In the genomic region with DNA sequence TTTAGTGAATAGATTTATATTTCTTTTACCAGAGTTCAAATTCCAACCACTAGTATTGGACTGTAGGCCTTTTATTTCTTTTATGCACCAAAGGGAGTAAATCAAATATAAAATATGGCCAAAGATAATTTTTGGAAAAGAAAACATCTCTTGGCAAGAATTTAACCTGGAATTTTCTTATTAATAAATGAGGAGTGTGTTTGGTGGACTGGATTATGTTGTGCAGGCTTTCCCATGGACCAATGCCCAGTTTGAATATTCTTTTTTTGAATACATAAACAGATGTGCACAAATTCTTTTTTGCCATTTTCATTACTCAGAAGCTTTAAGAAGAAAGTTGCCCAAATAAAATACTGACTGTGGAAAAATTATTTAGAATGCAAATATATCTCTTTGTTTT, we compare ENCODE assay signal across 24 cellular contexts. TPM values are rescaled to one million over a fixed set of nuclear protein-coding genes. Genes with fewer than 3 reads are reported as not detected.
"Had no signal": no experiment of that assay in that cellular context is flagged by ENCODE, and none has a peak within 500 bp of the region (broad histone marks: within the 10 kb centered on the region; RNA-seq: fewer than 3 reads in every experiment).

No MANE protein-coding gene starts in this region.

- H3K9me3 ChIP-seq: MG63, Peyer's patch had no signal

- H3K4me1 ChIP-seq: Peyer's patch had no signal

- H3K27ac ChIP-seq: cardiac muscle cell, Peyer's patch, RWPE1 had no signal

- DNase-seq: activated B cell treated with CpG ODN at 0.5 μM for 24 hours; activated CD4-positive, alpha-beta T cell treated with anti-CD3 and anti-CD28 coated beads for 1 hour; activated CD4-positive, alpha-beta T cell treated with anti-CD3 and anti-CD28 coated beads, Interleukin-2, amount 10 ng/mL, durations not matched to agents 24 days and 14 days; activated CD4-positive, alpha-beta T cell treated with anti-CD3 and anti-CD28 coated beads, Interleukin-2, amount 50 U/mL, for 48 hours; activated CD8-positive, alpha-beta memory T cell treated with anti-CD3 and anti-CD28 coated beads, Interleukin-2, amount 10 ng/mL, durations not matched to agents 7 days and 5 days; activated effector memory CD4-positive, alpha-beta T cell treated with Interleukin-2 at 50 U/mL for 16 hours; activated naive CD4-positive, alpha-beta T cell; activated T-cell treated with anti-CD3 and anti-CD28 coated beads, Interleukin-2, amount 50 U/mL, for 24 hours; amniotic stem cell; MG63; MV-4-11; NCI-H1105; NCI-H1436; NCI-H1694 treated with DMSO at 0.1 percent for 48 hours; NCI-H2029 treated with DMSO at 0.1 percent for 48 hours; NCI-H524; Peyer's patch; SHP77 treated with DMSO at 0.1 percent for 48 hours; T-cell; T-helper 2 cell; T1000 had no signal

- H3K4me3 ChIP-seq: cardiac muscle cell, MG63, Peyer's patch had no signal

- H3K27me3 ChIP-seq: cardiac muscle cell, MG63, Peyer's patch had no signal

- H3K36me3 ChIP-seq: cardiac muscle cell, MG63, Peyer's patch had no signal

- ATAC-seq: activated CD8-positive, alpha-beta memory T cell treated with anti-CD3 and anti-CD28 coated beads, Interleukin-2, amount 10 ng/mL, durations not matched to agents 7 days and 5 days; T-cell had no signal

RNA-seq across cellular contexts. Expression of a gene that starts 22.1 kb away (rescaled TPM):
- total RNA-seq: activated B cell treated with CpG ODN at 0.5 μM for 24 hours; activated CD4-positive, alpha-beta T cell treated with anti-CD3 and anti-CD28 coated beads, Interleukin-2, amount 10 ng/mL, durations not matched to agents 24 days and 14 days; activated CD8-positive, alpha-beta memory T cell treated with anti-CD3 and anti-CD28 coated beads, Interleukin-2, amount 10 ng/mL, durations not matched to agents 7 days and 5 days; activated T-helper 1 cell treated with anti-CD3 and anti-CD28 coated beads, Interleukin-12 subunit alpha, Interleukin-12 subunit beta, Interleukin-2, Interleukin-4 antibody, amounts not matched to agents 30 ng/mL and 10 ng/mL and 1 ng/mL, durations not matched to agents 14 hours and 24 hours and 36 hours had no signal
